Comparison of ENCODE assay signal across 27 cellular contexts in genomic region chr5:111133436-111133751, GRCh38. TPM values are rescaled to one million over a fixed set of nuclear protein-coding genes. Genes with fewer than 3 reads are reported as not detected.
DNase-seq lines count a peak whose midpoint lies in the region; ATAC-seq and TF ChIP-seq lines count a peak whose summit lies in the region.
"Had no signal": no experiment of that assay in that cellular context is flagged by ENCODE, and none has a peak within 500 bp of the region (broad histone marks: within the 10 kb centered on the region; RNA-seq: fewer than 3 reads in every experiment).

No MANE protein-coding gene starts in this region.

- no peaks in the 10 kb centered on the region for H4K20me1 ChIP-seq in GM23338 (replicated peaks; ENCODE audit: insufficient read depth)

- H3K4me2 ChIP-seq in GM23338, result no peak overlapping the region

- no peak overlapping the region for H3K4me3 ChIP-seq in GM23338
- H3K4me3 ChIP-seq: cardiac muscle cell, gastroesophageal sphincter, left ventricle myocardium inferior, sigmoid colon had no signal

- no peaks in the 10 kb centered on the region for H3K27me3 ChIP-seq in GM23338 (ENCODE audit: insufficient read depth)
- H3K27me3 ChIP-seq: cardiac muscle cell, gastroesophageal sphincter, sigmoid colon had no signal

- H3K27ac Mint-ChIP-seq in GM23338 (peak overlapping the region; percentile 5; the same call in 1 of the 2 replicates), WTC11 (peak overlapping the region; percentile 21; the same call in 1 of the 2 replicates), nephron (peak overlapping the region; percentile 92 to 100 (median 93))
- H3K27ac Mint-ChIP-seq: activated B cell treated with CpG ODN at 0.5 μM for 24 hours; activated naive CD4-positive, alpha-beta T cell treated with anti-CD3 and anti-CD28 coated beads, Interleukin-2, amount 50 U/mL, for 24 hours; activated T-helper 1 cell treated with anti-CD3 and anti-CD28 coated beads, Interleukin-12 subunit alpha, Interleukin-12 subunit beta, Interleukin-2, Interleukin-4 antibody, amounts not matched to agents 30 ng/mL and 10 ng/mL and 1 ng/mL, durations not matched to agents 14 hours and 24 hours and 36 hours; B cell; endodermal cell; immature natural killer cell had no signal

- H3K27me3 Mint-ChIP-seq in GM23338 (ENCODE audit: insufficient read depth, low read depth, poor library complexity) (no peaks in the 10 kb centered on the region), WTC11 (ENCODE audit: low read depth) (no peaks in the 10 kb centered on the region), nephron (ENCODE audit: low read depth) (no peaks in the 10 kb centered on the region)
- H3K27me3 Mint-ChIP-seq: activated B cell treated with CpG ODN at 0.5 μM for 24 hours; activated naive CD4-positive, alpha-beta T cell treated with anti-CD3 and anti-CD28 coated beads, Interleukin-2, amount 50 U/mL, for 24 hours had no signal

- peaks cover 58% of the 10 kb centered on the region for H3K4me1 Mint-ChIP-seq in GM23338
- H3K4me1 Mint-ChIP-seq in WTC11, result peaks cover 57% of the 10 kb centered on the region
- H3K4me1 Mint-ChIP-seq in nephron, result peaks cover 49% of the 10 kb centered on the region
- H3K4me1 Mint-ChIP-seq: activated B cell treated with CpG ODN at 0.5 μM for 24 hours, B cell, immature natural killer cell had no signal

- ATAC-seq in GM23338 (peak; percentile 58), WTC11 (peak; percentile 32), GM21528 (IDR thresholded peaks at IDR 0.05; ENCODE audit: low FRiP score, unreplicated experiment) (no peak)
- ATAC-seq: gastroesophageal sphincter had no signal

- H3K27ac ChIP-seq in GM23338 (ENCODE audit: low read depth), result no peak overlapping the region
- H3K27ac ChIP-seq: cardiac muscle cell, gastroesophageal sphincter, HL-60, left ventricle myocardium inferior, sigmoid colon had no signal

- CTCF ChIA-PET in WTC11 (lab: Charles Lee), result no interaction called here

- H3F3A ChIP-seq in GM23338 (replicated peaks; ENCODE audit: low read depth), result no peaks in the 10 kb centered on the region

- H3K36me3 Mint-ChIP-seq in GM23338 (ENCODE audit: low read depth), result no peaks in the 10 kb centered on the region
- H3K36me3 Mint-ChIP-seq in WTC11, result no peaks in the 10 kb centered on the region
- peaks cover 10% of the 10 kb centered on the region for H3K36me3 Mint-ChIP-seq in nephron (ENCODE audit: low read depth)

- H3K36me3 ChIP-seq in GM23338 (ENCODE audit: insufficient read depth), result no peaks in the 10 kb centered on the region
- H3K36me3 ChIP-seq: gastroesophageal sphincter had no signal

- TF ChIP-seq CTCF in GM23338 (conservative IDR thresholded peaks at IDR 0.05; ENCODE audit: low read depth in 2 of 2) (no peak), WTC11 (IDR thresholded peaks at IDR 0.05) (no peak), nephron (IDR thresholded peaks at IDR 0.05; ENCODE audit: unreplicated experiment in 3 of 3) (no peak)

- peaks cover 60% of the 10 kb centered on the region for H3K4me1 ChIP-seq in GM23338 (ENCODE audit: insufficient read depth)
- H3K4me1 ChIP-seq: gastroesophageal sphincter, sigmoid colon had no signal

- no peak overlapping the region for H2AFZ ChIP-seq in GM23338

- POLR2A ChIA-PET in WTC11 (lab: Charles Lee), result interaction anchor here (0.6 kb wide), 1 partner anchor 83 kb away, joined by 3 read pairs; no protein-coding TSS in a partner anchor

- no peaks in the 10 kb centered on the region; the same call in 2 of the 3 replicates for H3K9me3 Mint-ChIP-seq in GM23338
- no peaks in the 10 kb centered on the region for H3K9me3 Mint-ChIP-seq in WTC11
- no peaks in the 10 kb centered on the region for H3K9me3 Mint-ChIP-seq in nephron
- H3K9me3 Mint-ChIP-seq: activated B cell treated with CpG ODN at 0.5 μM for 24 hours; activated naive CD4-positive, alpha-beta T cell treated with anti-CD3 and anti-CD28 coated beads, Interleukin-2, amount 50 U/mL, for 24 hours; activated T-helper 1 cell treated with anti-CD3 and anti-CD28 coated beads, Interleukin-12 subunit alpha, Interleukin-12 subunit beta, Interleukin-2, Interleukin-4 antibody, amounts not matched to agents 30 ng/mL and 10 ng/mL and 1 ng/mL, durations not matched to agents 14 hours and 24 hours and 36 hours; endodermal cell had no signal

- DNase-seq in DMS53 (lab: John Stamatoyannopoulos, UW) (peak; percentile 7), DMS53 treated with DMSO at 0.1 percent for 48 hours (lab: John Stamatoyannopoulos, UW; ENCODE audit: unreplicated experiment) (no peak), GM23338 (ENCODE audit: low spot score) (no peak), WTC11 (ENCODE audit: low spot score) (no peak), AG08396 (ENCODE audit: low spot score) (no peak), NCI-H2171 treated with DMSO at 0.1 percent for 48 hours (lab: John Stamatoyannopoulos, UW) (no peak)
- DNase-seq: 8988T; activated B cell treated with CpG ODN at 0.5 μM for 24 hours; COR-L47; endodermal cell; hippocampal formation; immature natural killer cell; left ventricle myocardium inferior; NCI-H1417 treated with DMSO at 0.1 percent for 48 hours; NCI-H2107; NCI-H524; sigmoid colon; stimulated activated CD4-positive, alpha-beta T cell treated with anti-CD3 and anti-CD28 coated beads, Interleukin-15, amount 100 ng/mL, for 24 hours; T-helper 9 cell had no signal

- no peaks in the 10 kb centered on the region for H3K79me2 ChIP-seq in GM23338 (replicated peaks; ENCODE audit: insufficient read depth)

- H3K4me3 Mint-ChIP-seq in GM23338, result no peak overlapping the region
- no peak overlapping the region for H3K4me3 Mint-ChIP-seq in WTC11
- H3K4me3 Mint-ChIP-seq in nephron, result no peak overlapping the region
- H3K4me3 Mint-ChIP-seq: activated B cell treated with CpG ODN at 0.5 μM for 24 hours; activated naive CD4-positive, alpha-beta T cell treated with anti-CD3 and anti-CD28 coated beads, Interleukin-2, amount 50 U/mL, for 24 hours; activated T-helper 1 cell treated with anti-CD3 and anti-CD28 coated beads, Interleukin-12 subunit alpha, Interleukin-12 subunit beta, Interleukin-2, Interleukin-4 antibody, amounts not matched to agents 30 ng/mL and 10 ng/mL and 1 ng/mL, durations not matched to agents 14 hours and 24 hours and 36 hours; B cell; endodermal cell; immature natural killer cell had no signal

- no peaks in the 10 kb centered on the region for H3K9me2 ChIP-seq in GM23338 (ENCODE audit: insufficient read depth)

TF ChIP-seq in GM23338, 12 proteins besides CTCF, POLR2A, EP300 and RAD21 (continues in another document):
- TF ChIP-seq STAT1 (IDR thresholded peaks at IDR 0.05; ENCODE audit: unreplicated experiment) (no peak), CREB1 (CRISPR knock-in tag; IDR thresholded peaks at IDR 0.05; ENCODE audit: low read depth) (no peak), EZH2 (IDR thresholded peaks at IDR 0.05; ENCODE audit: low read depth, unreplicated experiment) (no peak), ZNF331 (CRISPR knock-in tag; IDR thresholded peaks at IDR 0.05; ENCODE audit: low read depth) (no peak), ETS1 (IDR thresholded peaks at IDR 0.05) (no peak)

TF ChIP-seq in WTC11, 78 proteins besides CTCF, POLR2A, EP300 and RAD21:
- TF ChIP-seq ZNF121 (CRISPR knock-in tag; IDR thresholded peaks at IDR 0.05) (peak; percentile 65; the same call in 1 of the 2 replicates), PRRX2 (CRISPR knock-in tag; IDR thresholded peaks at IDR 0.05) (no peak)

RNA-seq across cellular contexts. Expression of gene WDR36, which starts 41.2 kb away (rescaled TPM):
- 56.8 and 61.1 TPM in 2 replicates for total RNA-seq in GM23338 (2014; rRNA removed; shearing (Covaris generic))
- 14.3 and 18.5 TPM in 2 replicates for polyA plus RNA-seq in GM23338 (2016; fragmentation: Nextera tagmentation; extraction: Ambion mirVana)
- 34.1 to 37.5 TPM (median 34.4 TPM) in 3 replicates for total RNA-seq in WTC11 (2021)

Comparison
In these comparisons a context has a peak if more than half of its experiments do, and no peak if none do; other contexts are left out.
1. H3K27ac Mint-ChIP-seq: peak in every context shown above with its lines; median percentile 93 in nephron; 21 in WTC11; 5 in GM23338.